8 cellular contexts compared by ENCODE assay signal in genomic region chr22:17781319-17782031, GRCh38. TPM values are rescaled to one million over a fixed set of nuclear protein-coding genes. Genes with fewer than 3 reads are reported as not detected.
A peak's percentile ranks its signal among the peaks of the same experiment; 100 is the strongest.
DNase-seq lines count a peak whose midpoint lies in the region; ATAC-seq and TF ChIP-seq lines count a peak whose summit lies in the region.

No MANE protein-coding gene starts in this region.

- H3K27me3 Mint-ChIP-seq in activated naive CD8-positive, alpha-beta T cell treated with anti-CD3 and anti-CD28 coated beads for 36 hours: no peaks in the 10 kb centered on the region
- H3K27me3 Mint-ChIP-seq in memory B cell: no peaks in the 10 kb centered on the region
- H3K27me3 Mint-ChIP-seq in type B pancreatic cell: peaks cover 3% of the 10 kb centered on the region

- in situ Hi-C loops in Caki2 (cut with HindIII; ENCODE audit: low pct_unique_long_range_greater_than_20kb, low sequenced_read_pairs): no loop called here

- H3K4me1 Mint-ChIP-seq in activated naive CD8-positive, alpha-beta T cell treated with anti-CD3 and anti-CD28 coated beads for 36 hours: peaks cover 50% of the 10 kb centered on the region
- peaks cover 40% of the 10 kb centered on the region for H3K4me1 Mint-ChIP-seq in memory B cell
- H3K4me1 Mint-ChIP-seq in type B pancreatic cell (ENCODE audit: unreplicated experiment): peaks cover 21% of the 10 kb centered on the region

- peaks cover 1% of the 10 kb centered on the region for H3K9me3 Mint-ChIP-seq in activated naive CD8-positive, alpha-beta T cell treated with anti-CD3 and anti-CD28 coated beads for 36 hours
- H3K9me3 Mint-ChIP-seq in memory B cell (no peaks in the 10 kb centered on the region), type B pancreatic cell (no peaks in the 10 kb centered on the region)

- peaks cover 4% of the 10 kb centered on the region for H3K36me3 Mint-ChIP-seq in activated naive CD8-positive, alpha-beta T cell treated with anti-CD3 and anti-CD28 coated beads for 36 hours
- H3K36me3 Mint-ChIP-seq in memory B cell: peaks cover 3% of the 10 kb centered on the region
- no peaks in the 10 kb centered on the region for H3K36me3 Mint-ChIP-seq in type B pancreatic cell

- peak; percentile 80 for DNase-seq in Caki2 (ENCODE audit: low read depth)
- peak; percentile 36 for DNase-seq in OCI-M1 (lab: John Stamatoyannopoulos, UW)
- peak; percentile 80 for DNase-seq in activated naive CD8-positive, alpha-beta T cell treated with anti-CD3 and anti-CD28 coated beads for 36 hours
- DNase-seq in memory B cell (ENCODE audit: low spot score in 2 of 2): peak; percentile 32 to 43
- DNase-seq in type B pancreatic cell (ENCODE audit: extremely low spot score, unreplicated experiment): no peak
- DNase-seq in occipital lobe (lab: John Stamatoyannopoulos, UW): no peak

- ATAC-seq in GM21717 (IDR thresholded peaks at IDR 0.05; ENCODE audit: unreplicated experiment) (peak; percentile 33), memory B cell (ENCODE audit: low read depth) (peak; percentile 41), HG03354 (IDR thresholded peaks at IDR 0.05; ENCODE audit: poor library complexity, severe bottlenecking, unreplicated experiment) (no peak)

- no peak for TF ChIP-seq CTCF in type B pancreatic cell (conservative IDR thresholded peaks at IDR 0.05)

- H3K27ac Mint-ChIP-seq in activated naive CD8-positive, alpha-beta T cell treated with anti-CD3 and anti-CD28 coated beads for 36 hours: peak overlapping the region; percentile 57
- H3K27ac Mint-ChIP-seq in memory B cell: peak overlapping the region; percentile 88
- H3K27ac Mint-ChIP-seq in type B pancreatic cell: no peak overlapping the region

- peak overlapping the region; percentile 19 for H3K4me3 Mint-ChIP-seq in activated naive CD8-positive, alpha-beta T cell treated with anti-CD3 and anti-CD28 coated beads for 36 hours
- H3K4me3 Mint-ChIP-seq in memory B cell: no peak overlapping the region
- no peak overlapping the region for H3K4me3 Mint-ChIP-seq in type B pancreatic cell

RNA-seq across cellular contexts. Expression of gene BID, which starts 7.2 kb away (rescaled TPM):
- total RNA-seq in Caki2 (2014; rRNA removed; shearing (Covaris generic); ENCODE audit: low replicate concordance): 167 and 198 TPM in 2 replicates
- 10 to 100 TPM; 19.6 to 22.0 TPM for total RNA-seq in activated naive CD8-positive, alpha-beta T cell treated with anti-CD3 and anti-CD28 coated beads for 36 hours
- total RNA-seq in type B pancreatic cell (ENCODE audit: low replicate concordance) (36.4 and 47.2 TPM in 2 replicates), occipital lobe (46.2 TPM)

Comparison
In these comparisons a context has a peak if more than half of its experiments do, and no peak if none do; other contexts are left out.
1. DNase-seq: peak in Caki2 (single experiment), OCI-M1 (single experiment), activated naive CD8-positive, alpha-beta T cell treated with anti-CD3 and anti-CD28 coated beads for 36 hours (single experiment) and memory B cell (2 of 2); none in type B pancreatic cell (single experiment) and occipital lobe (single experiment).